In the genomic region with DNA sequence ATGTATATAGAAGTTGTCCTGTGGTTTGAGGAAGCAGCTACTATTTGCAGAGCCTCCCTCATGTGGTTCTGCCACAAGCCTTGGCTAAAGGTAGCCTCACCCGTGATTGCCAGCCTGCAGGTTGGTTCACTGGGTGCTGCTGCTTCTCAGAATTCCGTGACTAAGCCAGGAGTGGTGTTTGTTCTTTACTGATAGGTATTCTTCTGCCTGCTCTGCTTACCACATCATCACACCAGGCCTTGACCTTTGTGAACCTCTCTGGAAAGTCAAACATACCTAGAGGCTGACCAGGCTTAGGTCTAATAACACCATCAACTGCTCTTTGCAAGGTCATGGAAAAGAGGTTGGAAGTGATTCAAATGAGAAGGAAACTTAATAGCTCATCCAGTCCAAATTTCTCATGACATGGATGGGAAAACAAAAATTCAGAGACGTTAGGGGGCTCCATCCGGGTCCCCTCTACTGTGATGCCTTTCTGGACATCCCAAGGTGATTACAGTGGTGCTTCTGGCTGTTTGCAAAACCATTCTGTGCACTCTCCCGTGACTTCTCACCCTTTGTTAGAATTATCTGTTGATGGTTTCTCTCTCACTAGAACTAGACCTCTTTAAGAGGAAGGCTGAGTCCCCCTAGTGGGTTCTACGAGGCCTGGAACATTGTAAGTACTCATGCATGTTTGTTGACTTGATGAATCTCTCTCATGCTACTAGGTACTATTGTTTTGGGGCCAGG, we compare ENCODE assay signal across 9 cellular contexts. TPM values are rescaled to one million over a fixed set of nuclear protein-coding genes. Genes with fewer than 3 reads are reported as not detected.
DNase-seq lines count a peak whose midpoint lies in the region; ATAC-seq and TF ChIP-seq lines count a peak whose summit lies in the region.
"Had no signal": no experiment of that assay in that cellular context is flagged by ENCODE, and none has a peak within 500 bp of the region (broad histone marks: within the 10 kb centered on the region; RNA-seq: fewer than 3 reads in every experiment).

No MANE protein-coding gene starts in this region.

- intact Hi-C loops in CD4-positive, alpha-beta T cell (cut with DNase I, micrococcal nuclease) = loop anchor here in 1 of 2 experiments (10.0 kb wide), 1 partner anchor 891 kb away; the partner anchor contains the start of gene CEP83

- no peaks in the 10 kb centered on the region for H3K4me1 ChIP-seq in HAP-1

- no peak overlapping the region for H3K4me3 ChIP-seq in HAP-1

- no peak overlapping the region for H3K27ac Mint-ChIP-seq in activated CD8-positive, alpha-beta T cell treated with anti-CD3 and anti-CD28 coated beads, Interleukin-2, amount 10 ng/mL, durations not matched to agents 7 days and 5 days
- H3K27ac Mint-ChIP-seq in memory B cell = no peak overlapping the region
- no peak overlapping the region for H3K27ac Mint-ChIP-seq in CD4-positive, alpha-beta T cell
- H3K27ac Mint-ChIP-seq: naive thymus-derived CD4-positive, alpha-beta T cell had no signal

- H3K36me3 Mint-ChIP-seq in activated CD8-positive, alpha-beta T cell treated with anti-CD3 and anti-CD28 coated beads, Interleukin-2, amount 10 ng/mL, durations not matched to agents 7 days and 5 days (ENCODE audit: low read depth) = peaks cover 32% of the 10 kb centered on the region
- H3K36me3 Mint-ChIP-seq in memory B cell = peaks cover under 1% of the 10 kb centered on the region
- H3K36me3 Mint-ChIP-seq in CD4-positive, alpha-beta T cell (ENCODE audit: low read depth) = peaks cover 16% of the 10 kb centered on the region

- H3K36me3 ChIP-seq in HAP-1 (replicated peaks) = peaks cover 14% of the 10 kb centered on the region

- H3K27me3 ChIP-seq in CD4-positive, alpha-beta T cell (ENCODE audit: control insufficient read depth, insufficient read depth, low read length) = no peaks in the 10 kb centered on the region
- H3K27me3 ChIP-seq in HAP-1 (ENCODE audit: low read depth) = no peaks in the 10 kb centered on the region

- in situ Hi-C loops in HAP-1 (cut with MboI; ENCODE audit: low sequenced_read_pairs) = no loop called here

- TF ChIP-seq CTCF in CD4-positive, alpha-beta T cell (IDR thresholded peaks at IDR 0.05) = no peak

- CTCF ChIA-PET in activated CD8-positive, alpha-beta T cell treated with anti-CD3 and anti-CD28 coated beads, Interleukin-2, amount 10 ng/mL, durations not matched to agents 7 days and 5 days (lab: Charles Lee) = interaction anchor here (0.9 to 2.5 kb wide), 4 partner anchors 27 to 537 kb away, joined by 3 to 14 read pairs (median 6); no protein-coding TSS in a partner anchor
- CTCF ChIA-PET in CD4-positive, alpha-beta T cell (lab: Charles Lee) = interaction anchor here (1.3 to 1.7 kb wide), 3 partner anchors 21 to 547 kb away, joined by 3 to 6 read pairs (median 3); no protein-coding TSS in a partner anchor

- DNase-seq in EH (ENCODE audit: low read depth) (peak; percentile 39), memory B cell (ENCODE audit: low spot score in 2 of 2) (no peak), HAP-1 (ENCODE audit: low spot score in 2 of 2) (no peak)
- DNase-seq in activated CD8-positive, alpha-beta T cell treated with anti-CD3 and anti-CD28 coated beads, Interleukin-2, amount 10 ng/mL, durations not matched to agents 7 days and 5 days = peak; percentile 45
- no peak for DNase-seq in CD4-positive, alpha-beta T cell
- no peak for DNase-seq in stimulated activated CD8-positive, alpha-beta memory T cell treated with anti-CD3 and anti-CD28 coated beads, Interleukin-4, amount 100 ng/mL, for 48 hours

- H3K4me1 Mint-ChIP-seq in activated CD8-positive, alpha-beta T cell treated with anti-CD3 and anti-CD28 coated beads, Interleukin-2, amount 10 ng/mL, durations not matched to agents 7 days and 5 days (ENCODE audit: low read depth) = peaks cover 10% of the 10 kb centered on the region
- H3K4me1 Mint-ChIP-seq in memory B cell = peaks cover 2% of the 10 kb centered on the region
- no peaks in the 10 kb centered on the region for H3K4me1 Mint-ChIP-seq in CD4-positive, alpha-beta T cell (ENCODE audit: low read depth)

- peaks cover 2% of the 10 kb centered on the region for H3K9me3 Mint-ChIP-seq in activated CD8-positive, alpha-beta T cell treated with anti-CD3 and anti-CD28 coated beads, Interleukin-2, amount 10 ng/mL, durations not matched to agents 7 days and 5 days (ENCODE audit: insufficient read depth)
- peaks cover 6% of the 10 kb centered on the region for H3K9me3 Mint-ChIP-seq in memory B cell
- H3K9me3 Mint-ChIP-seq in CD4-positive, alpha-beta T cell = no peaks in the 10 kb centered on the region

- H3K9me3 ChIP-seq in CD4-positive, alpha-beta T cell (ENCODE audit: control insufficient read depth, low read length) = no peaks in the 10 kb centered on the region
- H3K9me3 ChIP-seq in HAP-1 = no peaks in the 10 kb centered on the region

- ATAC-seq in HG02642 (IDR thresholded peaks at IDR 0.05; ENCODE audit: poor library complexity, unreplicated experiment) (peak; percentile 46), memory B cell (ENCODE audit: low read depth) (peak; percentile 27), HG03108 (IDR thresholded peaks at IDR 0.05; ENCODE audit: unreplicated experiment) (no peak)
- ATAC-seq in activated CD8-positive, alpha-beta T cell treated with anti-CD3 and anti-CD28 coated beads, Interleukin-2, amount 10 ng/mL, durations not matched to agents 7 days and 5 days = peak; percentile 60
- ATAC-seq in CD4-positive, alpha-beta T cell (ENCODE audit: poor library complexity) = no peak
- ATAC-seq: naive thymus-derived CD4-positive, alpha-beta T cell had no signal

- H3K27ac ChIP-seq in CD4-positive, alpha-beta T cell (ENCODE audit: low read depth, low read length) = no peak overlapping the region

- no peak overlapping the region for H3K4me3 Mint-ChIP-seq in activated CD8-positive, alpha-beta T cell treated with anti-CD3 and anti-CD28 coated beads, Interleukin-2, amount 10 ng/mL, durations not matched to agents 7 days and 5 days
- no peak overlapping the region for H3K4me3 Mint-ChIP-seq in memory B cell
- no peak overlapping the region for H3K4me3 Mint-ChIP-seq in CD4-positive, alpha-beta T cell
- H3K4me3 Mint-ChIP-seq: naive thymus-derived CD4-positive, alpha-beta T cell had no signal

- POLR2A ChIA-PET in activated CD8-positive, alpha-beta T cell treated with anti-CD3 and anti-CD28 coated beads, Interleukin-2, amount 10 ng/mL, durations not matched to agents 7 days and 5 days (lab: Charles Lee) = no interaction called here
- POLR2A ChIA-PET in CD4-positive, alpha-beta T cell (lab: Charles Lee) = no interaction called here

- no peaks in the 10 kb centered on the region for H3K27me3 Mint-ChIP-seq in activated CD8-positive, alpha-beta T cell treated with anti-CD3 and anti-CD28 coated beads, Interleukin-2, amount 10 ng/mL, durations not matched to agents 7 days and 5 days (ENCODE audit: low read depth)
- H3K27me3 Mint-ChIP-seq in memory B cell = peaks cover 4% of the 10 kb centered on the region
- H3K27me3 Mint-ChIP-seq in CD4-positive, alpha-beta T cell = no peaks in the 10 kb centered on the region
- H3K27me3 Mint-ChIP-seq: naive thymus-derived CD4-positive, alpha-beta T cell had no signal

RNA-seq across cellular contexts. Expression of gene SOCS2, which starts 8.5 kb away (rescaled TPM):
- 10 to 100 TPM; 33.7 to 39.0 TPM for total RNA-seq in activated CD8-positive, alpha-beta T cell treated with anti-CD3 and anti-CD28 coated beads, Interleukin-2, amount 10 ng/mL, durations not matched to agents 7 days and 5 days
- total RNA-seq in CD4-positive, alpha-beta T cell = 1 to 10 TPM; 4.1 to 4.2 TPM

Comparison
In these comparisons a context has a peak if more than half of its experiments do, and no peak if none do; other contexts are left out.
1. DNase-seq: peak in EH (single experiment) and activated CD8-positive, alpha-beta T cell treated with anti-CD3 and anti-CD28 coated beads, Interleukin-2, amount 10 ng/mL, durations not matched to agents 7 days and 5 days (single experiment); none in memory B cell (0 of 2), CD4-positive, alpha-beta T cell (0 of 10), stimulated activated CD8-positive, alpha-beta memory T cell treated with anti-CD3 and anti-CD28 coated beads, Interleukin-4, amount 100 ng/mL, for 48 hours (single experiment) and HAP-1 (0 of 2).
2. ATAC-seq: peak in HG02642 (single experiment), activated CD8-positive, alpha-beta T cell treated with anti-CD3 and anti-CD28 coated beads, Interleukin-2, amount 10 ng/mL, durations not matched to agents 7 days and 5 days (single experiment) and memory B cell (single experiment); none in HG03108 (single experiment) and CD4-positive, alpha-beta T cell (single experiment).
3. RNA of gene SOCS2, which starts 8.5 kb away (total RNA-seq): 33.7 to 39.0 TPM in activated CD8-positive, alpha-beta T cell treated with anti-CD3 and anti-CD28 coated beads, Interleukin-2, amount 10 ng/mL, durations not matched to agents 7 days and 5 days; 4.1 to 4.2 TPM in CD4-positive, alpha-beta T cell; every median in the first group is over 4 times any median in the second.